In the genomic region with DNA sequence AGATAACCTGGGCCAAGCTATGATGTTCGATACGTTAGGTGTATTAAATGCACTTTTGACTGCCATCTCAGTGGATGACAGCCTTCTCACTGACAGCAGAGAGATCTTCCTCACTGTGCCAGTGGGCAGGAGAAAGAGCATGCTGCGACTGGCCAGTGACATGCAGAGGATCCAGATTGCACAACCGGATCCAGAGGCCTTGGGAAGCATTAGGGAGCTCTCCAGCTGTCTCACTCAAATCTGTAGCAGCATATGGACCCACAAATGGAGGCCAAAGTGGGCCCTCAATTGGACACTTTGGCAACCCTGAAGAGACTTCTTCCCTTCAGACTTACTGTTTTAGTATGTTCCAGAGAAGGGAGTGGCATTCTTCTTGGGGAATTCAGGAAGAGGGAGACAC, we compare ENCODE assay signal across 24 cellular contexts. TPM values are rescaled to one million over a fixed set of nuclear protein-coding genes. Genes with fewer than 3 reads are reported as not detected.
"Had no signal": no experiment of that assay in that cellular context is flagged by ENCODE, and none has a peak within 500 bp of the region (broad histone marks: within the 10 kb centered on the region; RNA-seq: fewer than 3 reads in every experiment).

No MANE protein-coding gene starts in this region.

- H3K4me1 ChIP-seq: SJSA1 had no signal

- H3K4me3 ChIP-seq: MG63, SJSA1, SK-N-MC had no signal

- DNase-seq: Karpas-422, KG1, MG63, NCI-H1092, NCI-H1105 treated with DMSO at 0.1 percent for 48 hours, NCI-H1417 treated with DMSO at 0.1 percent for 48 hours, NCI-H146, NCI-H1694 treated with DMSO at 0.1 percent for 48 hours, NCI-H1930, NCI-H2081, NCI-H2171, NCI-H226, NCI-H446, NCI-H510A, NCI-H524 treated with DMSO at 0.1 percent for 48 hours, NCI-H69, NCI-H774, Right ventricle myocardium superior, RPMI8226, SIG-M5 had no signal

- H3K9me3 ChIP-seq: MG63, SJSA1 had no signal

- H3K27me3 ChIP-seq: MG63, SJSA1 had no signal

- H3K27ac ChIP-seq: SJSA1, SK-N-MC had no signal

RNA-seq across cellular contexts. Expression of a gene that starts 20.9 kb away (rescaled TPM):
- total RNA-seq: HT-29, IMR-90, Right ventricle myocardium superior, SJSA1 had no signal
- polyA plus RNA-seq: IMR-90 had no signal
